15 cellular contexts compared by ENCODE assay signal in the genomic region with DNA sequence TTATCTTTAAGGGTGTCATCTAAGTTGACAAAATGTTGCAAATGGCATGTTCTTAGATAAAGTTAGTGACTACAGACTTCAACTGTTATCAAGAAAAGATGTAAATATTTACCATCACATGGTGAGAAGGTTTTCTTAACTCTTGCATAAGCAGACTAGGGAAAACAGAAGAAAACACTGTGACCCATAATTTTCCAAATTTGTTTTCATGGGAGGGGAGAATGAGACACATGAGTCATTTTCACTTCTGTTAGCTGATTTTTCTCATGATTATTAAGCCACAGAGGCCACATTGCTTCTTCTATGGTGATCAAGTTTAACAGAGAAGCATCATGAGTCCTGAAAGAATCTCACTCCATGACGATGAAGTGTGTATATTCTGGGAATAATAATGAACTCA. TPM values are rescaled to one million over a fixed set of nuclear protein-coding genes. Genes with fewer than 3 reads are reported as not detected.
DNase-seq lines count a peak whose midpoint lies in the region; ATAC-seq and TF ChIP-seq lines count a peak whose summit lies in the region.
"Had no signal": no experiment of that assay in that cellular context is flagged by ENCODE, and none has a peak within 500 bp of the region (broad histone marks: within the 10 kb centered on the region; RNA-seq: fewer than 3 reads in every experiment).

No MANE protein-coding gene starts in this region.

- no peak overlapping the region for H3K4me2 ChIP-seq in osteoblast (ENCODE audit: insufficient read depth, low read length)
- H3K4me2 ChIP-seq: A549 had no signal

- ATAC-seq in activated T-helper 17 cell treated with anti-CD3 and anti-CD28 coated beads, Interleukin-2, amount 50 U/mL, for 72 hours (replicated peaks) = no peak
- no peak for ATAC-seq in HG02759 (IDR thresholded peaks at IDR 0.05; ENCODE audit: unreplicated experiment)
- ATAC-seq: A549; CD8-positive, alpha-beta T cell had no signal

- no peaks in the 10 kb centered on the region for H3K27me3 ChIP-seq in osteoblast (ENCODE audit: insufficient read depth, low read length)
- H3K27me3 ChIP-seq: BE2C had no signal

- H4K20me1 ChIP-seq in osteoblast (ENCODE audit: insufficient read depth, low read length) = no peaks in the 10 kb centered on the region

- DNase-seq in M059J (ENCODE audit: low read depth) = peak; percentile 63
- peak; percentile 29 for DNase-seq in amniotic epithelial cell (ENCODE audit: low read depth)
- DNase-seq in fibroblast of mammary gland (ENCODE audit: low read depth) = peak; percentile 19
- DNase-seq in osteoblast (ENCODE audit: insufficient read length, low spot score, missing footprints) = peak; percentile 64
- no peak for DNase-seq in HuH-7 (ENCODE audit: low spot score)
- no peak for DNase-seq in SK-N-DZ (ENCODE audit: low spot score)
- DNase-seq: BE2C; CD8-positive, alpha-beta T cell; COR-L47; DND-41; GDM1 had no signal

- no peak for TF ChIP-seq CTCF in fibroblast of mammary gland (conservative IDR thresholded peaks at IDR 0.05; ENCODE audit: control insufficient read depth, insufficient read depth, low read depth, low read length)
- TF ChIP-seq CTCF in osteoblast (IDR thresholded peaks at IDR 0.05; ENCODE audit: extremely low read depth, low read depth, low read length) = no peak

- no peak overlapping the region for H3K27ac ChIP-seq in osteoblast (ENCODE audit: low read depth, low read length)
- H3K27ac ChIP-seq: A549, C4-2B had no signal

- H3K4me1 ChIP-seq in osteoblast (ENCODE audit: insufficient read depth, low read length) = no peaks in the 10 kb centered on the region
- H3K4me1 ChIP-seq: A549, BE2C had no signal

- no peaks in the 10 kb centered on the region for H3K9me3 ChIP-seq in osteoblast (ENCODE audit: low read depth, low read length)
- H3K9me3 ChIP-seq: A549, BE2C had no signal

- H3K9me3 Mint-ChIP-seq in activated T-helper 17 cell treated with anti-CD3 and anti-CD28 coated beads, Interleukin-2, amount 50 U/mL, for 72 hours = no peaks in the 10 kb centered on the region
- H3K9me3 Mint-ChIP-seq: CD8-positive, alpha-beta T cell had no signal

- H3K36me3 Mint-ChIP-seq in activated T-helper 17 cell treated with anti-CD3 and anti-CD28 coated beads, Interleukin-2, amount 50 U/mL, for 72 hours (ENCODE audit: low read depth) = no peaks in the 10 kb centered on the region
- H3K36me3 Mint-ChIP-seq: CD8-positive, alpha-beta T cell had no signal

- H3K27me3 Mint-ChIP-seq in activated T-helper 17 cell treated with anti-CD3 and anti-CD28 coated beads, Interleukin-2, amount 50 U/mL, for 72 hours = no peaks in the 10 kb centered on the region

- no peaks in the 10 kb centered on the region for H3K36me3 ChIP-seq in osteoblast (ENCODE audit: insufficient read depth, low read length)
- H3K36me3 ChIP-seq: BE2C had no signal

- no peak overlapping the region for H3K4me3 Mint-ChIP-seq in activated T-helper 17 cell treated with anti-CD3 and anti-CD28 coated beads, Interleukin-2, amount 50 U/mL, for 72 hours
- H3K4me3 Mint-ChIP-seq: CD8-positive, alpha-beta T cell had no signal

- no peak overlapping the region for H2AFZ ChIP-seq in osteoblast (ENCODE audit: low read length)

- H3K4me1 Mint-ChIP-seq in activated T-helper 17 cell treated with anti-CD3 and anti-CD28 coated beads, Interleukin-2, amount 50 U/mL, for 72 hours = peaks cover 14% of the 10 kb centered on the region

- no peaks in the 10 kb centered on the region for H3K79me2 ChIP-seq in osteoblast (ENCODE audit: insufficient read depth, low read length)

- H3K27ac Mint-ChIP-seq in activated T-helper 17 cell treated with anti-CD3 and anti-CD28 coated beads, Interleukin-2, amount 50 U/mL, for 72 hours = no peak overlapping the region
- H3K27ac Mint-ChIP-seq: CD8-positive, alpha-beta T cell had no signal

- H3K4me3 ChIP-seq in fibroblast of mammary gland (ENCODE audit: control insufficient read depth, low read depth, low read length) (no peak overlapping the region), osteoblast (ENCODE audit: insufficient read depth, low read length) (no peak overlapping the region)
- H3K4me3 ChIP-seq: A549 had no signal

RNA-seq across cellular contexts. Expression of a gene that starts 30.2 kb away (rescaled TPM):
- 18.2 and 23.1 TPM in 2 replicates for total RNA-seq in M059J (2014; rRNA removed; shearing (Covaris generic))
- total RNA-seq in osteoblast = under 0.01 TPM in 2 replicates
- total RNA-seq in activated T-helper 17 cell treated with anti-CD3 and anti-CD28 coated beads, Interleukin-2, amount 50 U/mL, for 72 hours = under 1 TPM; 0.06 to 0.26 TPM
- polyA plus RNA-seq in SK-N-DZ (2014; cell fraction: cytosol; rRNA removed) = not detected in 2 replicates
- polyA plus RNA-seq in SK-N-DZ (2014; cell fraction: nucleus; rRNA removed) = not detected in 2 replicates
- total RNA-seq: CD8-positive, alpha-beta T cell had no signal

Comparison
In these comparisons a context has a peak if more than half of its experiments do, and no peak if none do; other contexts are left out.
1. DNase-seq: peak in M059J (single experiment), amniotic epithelial cell (single experiment), fibroblast of mammary gland (single experiment) and osteoblast (single experiment); none in HuH-7 (single experiment) and SK-N-DZ (single experiment).
2. RNA of a gene that starts 30.2 kb away (total RNA-seq): 18.2 to 23.1 TPM in M059J; 0.06 to 0.26 TPM in activated T-helper 17 cell treated with anti-CD3 and anti-CD28 coated beads, Interleukin-2, amount 50 U/mL, for 72 hours and under 0.01 TPM in osteoblast; every median in the first group is over 10 times any median in the second.